Comparison of ENCODE assay signal across 27 cellular contexts in genomic region chr6:130065616-130066015, GRCh38.
"Had no signal": no experiment of that assay in that cellular context is flagged by ENCODE, and none has a peak within 500 bp of the region (broad histone marks: within the 10 kb centered on the region; RNA-seq: fewer than 3 reads in every experiment).

No MANE protein-coding gene starts in this region.

- H3K9me3 Mint-ChIP-seq: endodermal cell; natural killer cell treated with Interleukin-12 subunit alpha and Interleukin-12 subunit beta and Interleukin-15 and Interleukin-18, amount 100 ng/mL, for 72 hours; neural progenitor cell; stimulated activated memory B cell treated with anti-CD40 and anti-IgM and Interleukin-4, amounts not matched to agents 10 μg/mL and 1 μg/mL and 100 μg/mL, for 72 hours; type B pancreatic cell had no signal

- H3K27me3 Mint-ChIP-seq: natural killer cell treated with Interleukin-12 subunit alpha and Interleukin-12 subunit beta and Interleukin-15 and Interleukin-18, amount 100 ng/mL, for 72 hours; stimulated activated memory B cell treated with anti-CD40 and anti-IgM and Interleukin-4, amounts not matched to agents 10 μg/mL and 1 μg/mL and 100 μg/mL, for 72 hours; type B pancreatic cell had no signal

- H3K36me3 ChIP-seq: neural progenitor cell, prostate gland had no signal

- H3K9ac ChIP-seq: neural progenitor cell had no signal

- H3K4me2 ChIP-seq: neural progenitor cell had no signal

- H2AFZ ChIP-seq: neural progenitor cell had no signal

- DNase-seq: dorsolateral prefrontal cortex; effector CD4-positive, alpha-beta T cell; endodermal cell; foreskin fibroblast; gastrocnemius medialis; heart left ventricle; hippocampal formation; left cardiac atrium; left ventricle myocardium superior; lower lobe of right lung; nucleus accumbens; sigmoid colon; spleen; stimulated activated CD4-positive, alpha-beta T cell treated with anti-CD3 and anti-CD28 coated beads, Interleukin-4, amount 100 ng/mL, for 4 hours; stimulated activated naive CD8-positive, alpha-beta T cell treated with anti-CD3 and anti-CD28 coated beads, Interleukin-15, Interleukin-2, amounts not matched to agents 100 U/mL and 50 U/mL, for 24 hours; substantia nigra; testis; tibial artery had no signal

- H3K27me3 ChIP-seq: dorsolateral prefrontal cortex, gastrocnemius medialis, heart left ventricle, neural progenitor cell, right atrium auricular region, sigmoid colon, spleen, testis, tibial artery had no signal

- H3K9me3 ChIP-seq: gastrocnemius medialis, heart left ventricle, lower lobe of right lung, prostate gland, right atrium auricular region, sigmoid colon, spleen, testis, tibial artery had no signal

- H3K4me3 ChIP-seq: dorsolateral prefrontal cortex, gastrocnemius medialis, heart left ventricle, lower lobe of right lung, neural progenitor cell, prostate gland, right atrium auricular region, sigmoid colon, skin epidermis, spleen, testis, tibial artery had no signal

- ATAC-seq: esophagus mucosa; gastrocnemius medialis; heart left ventricle; left cardiac atrium; left ventricle myocardium superior; lower lobe of right lung; stimulated activated memory B cell treated with anti-CD40 and anti-IgM and Interleukin-4, amounts not matched to agents 10 μg/mL and 1 μg/mL and 100 μg/mL, for 72 hours; stimulated activated naive CD8-positive, alpha-beta T cell treated with anti-CD3 and anti-CD28 coated beads, Interleukin-15, Interleukin-2, amounts not matched to agents 100 U/mL and 50 U/mL, for 24 hours had no signal

- H3K4me1 Mint-ChIP-seq: endodermal cell; stimulated activated memory B cell treated with anti-CD40 and anti-IgM and Interleukin-4, amounts not matched to agents 10 μg/mL and 1 μg/mL and 100 μg/mL, for 72 hours had no signal

- H3K4me1 ChIP-seq: gastrocnemius medialis, heart left ventricle, lower lobe of right lung, neural progenitor cell, prostate gland, right atrium auricular region, sigmoid colon, testis, tibial artery had no signal

- H3K4me3 Mint-ChIP-seq: endodermal cell; natural killer cell treated with Interleukin-12 subunit alpha and Interleukin-12 subunit beta and Interleukin-15 and Interleukin-18, amount 100 ng/mL, for 72 hours; neural progenitor cell; stimulated activated memory B cell treated with anti-CD40 and anti-IgM and Interleukin-4, amounts not matched to agents 10 μg/mL and 1 μg/mL and 100 μg/mL, for 72 hours; type B pancreatic cell had no signal

- H3K27ac Mint-ChIP-seq: endodermal cell; natural killer cell treated with Interleukin-12 subunit alpha and Interleukin-12 subunit beta and Interleukin-15 and Interleukin-18, amount 100 ng/mL, for 72 hours; neural progenitor cell; stimulated activated memory B cell treated with anti-CD40 and anti-IgM and Interleukin-4, amounts not matched to agents 10 μg/mL and 1 μg/mL and 100 μg/mL, for 72 hours; type B pancreatic cell had no signal

- H3K27ac ChIP-seq: dorsolateral prefrontal cortex, epithelial cell of prostate, gastrocnemius medialis, heart left ventricle, lower lobe of right lung, neural progenitor cell, prostate gland, right atrium auricular region, sigmoid colon, skin epidermis, spleen, testis, tibial artery had no signal
